ENCODE assay signal across 8 cellular contexts in genomic region chr18:23228102-23229051, GRCh38.
DNase-seq lines count a peak whose midpoint lies in the region; ATAC-seq and TF ChIP-seq lines count a peak whose summit lies in the region.

No MANE protein-coding gene starts in this region.

- H3K27ac ChIP-seq in MM.1S (ENCODE audit: low read length) (peak overlapping the region; percentile 92), rectal smooth muscle tissue (ENCODE audit: low read depth, low read length) (peak overlapping the region; percentile 53)

- H3K4me3 ChIP-seq in MM.1S (ENCODE audit: low read length) (peak overlapping the region; percentile 8; the same call in 1 of the 2 replicates), rectal smooth muscle tissue (ENCODE audit: low read length) (no peak overlapping the region)

- no peaks in the 10 kb centered on the region for H3K9me2 ChIP-seq in MM.1S (replicated peaks; ENCODE audit: insufficient read depth, low read length)

- H3K79me2 ChIP-seq in MM.1S (ENCODE audit: low read length) = peaks cover 25% of the 10 kb centered on the region

- H3K4me1 Mint-ChIP-seq in WTC11 = peaks cover 21% of the 10 kb centered on the region

- 0 out of 2 replicates have a peak, but pooled peaks have one; percentile 8 for TF ChIP-seq CTCF in MM.1S (IDR thresholded peaks at IDR 0.05; ENCODE audit: low read length)
- TF ChIP-seq CTCF in WTC11 (IDR thresholded peaks at IDR 0.05) = no peak

- no peaks in the 10 kb centered on the region for H3K27me3 Mint-ChIP-seq in WTC11 (ENCODE audit: low read depth)

- H3K9ac ChIP-seq in MM.1S (ENCODE audit: low read length) = peak overlapping the region; percentile 71
- H3K9ac ChIP-seq in rectal smooth muscle tissue (ENCODE audit: low read length) = no peak overlapping the region

- no peak overlapping the region for H3K4me3 Mint-ChIP-seq in WTC11

- H3K9me3 ChIP-seq in MM.1S (replicated peaks; ENCODE audit: insufficient read depth, low read length) = no peaks in the 10 kb centered on the region

- H3K36me3 Mint-ChIP-seq in WTC11 = peaks cover 16% of the 10 kb centered on the region

- H3F3A ChIP-seq in MM.1S (ENCODE audit: insufficient read depth, low read length) = peaks cover 56% of the 10 kb centered on the region

- H3K27ac Mint-ChIP-seq in WTC11 = no peak overlapping the region

- H2AFZ ChIP-seq in MM.1S (ENCODE audit: low read length) = no peak overlapping the region

- H3K4me2 ChIP-seq in MM.1S (ENCODE audit: low read depth, low read length) = peak overlapping the region; percentile 40; the same call in 1 of the 2 replicates

- peaks cover 56% of the 10 kb centered on the region for H3K4me1 ChIP-seq in MM.1S (ENCODE audit: low read length)
- H3K4me1 ChIP-seq in rectal smooth muscle tissue (ENCODE audit: control insufficient read depth, insufficient read depth, low read length) = peaks cover 21% of the 10 kb centered on the region

- CTCF ChIA-PET in WTC11 (lab: Charles Lee) = interaction anchor here (0.6 to 2.1 kb wide), 9 partner anchors 15 to 270 kb away, joined by 3 to 7 read pairs (median 3); no protein-coding TSS in a partner anchor

- H3K27me3 ChIP-seq in MM.1S (replicated peaks; ENCODE audit: insufficient read depth, low read length) = no peaks in the 10 kb centered on the region
- no peaks in the 10 kb centered on the region for H3K27me3 ChIP-seq in rectal smooth muscle tissue (ENCODE audit: control insufficient read depth, insufficient read depth, low read length)

- intact Hi-C loops in Right ventricle myocardium superior (cut with DNase I) (no loop called here), Right ventricle myocardium inferior (cut with DNase I) (no loop called here)

- POLR2A ChIA-PET in WTC11 (lab: Charles Lee) = interaction anchor here (0.7 to 1.1 kb wide), 2 partner anchors 56 to 83 kb away, joined by 3 to 9 read pairs; no protein-coding TSS in a partner anchor

- no peak for ATAC-seq in Right ventricle myocardium superior (ENCODE audit: poor library complexity)
- ATAC-seq in Right ventricle myocardium inferior = no peak
- ATAC-seq in WTC11 = no peak

- H3K9me3 Mint-ChIP-seq in WTC11 = no peaks in the 10 kb centered on the region

- no peaks in the 10 kb centered on the region for H4K20me1 ChIP-seq in MM.1S (ENCODE audit: insufficient read depth, low read length)

- H3K36me3 ChIP-seq in MM.1S (replicated peaks; ENCODE audit: insufficient read depth, low read length) (0 out of 2 replicates have a peak, but pooled peaks cover 6% of the 10 kb centered on the region), rectal smooth muscle tissue (ENCODE audit: control insufficient read depth, insufficient read depth, low read length) (no peaks in the 10 kb centered on the region)

- DNase-seq in Right ventricle myocardium superior = peak; percentile 62
- DNase-seq in Right ventricle myocardium inferior (ENCODE audit: missing footprints) = no peak
- DNase-seq in H4 (ENCODE audit: low spot score) = peak; percentile 48
- DNase-seq in MM.1S = peak; percentile 95
- peak; percentile 46 for DNase-seq in astrocyte of the hippocampus (ENCODE audit: low read depth, low spot score)
- no peak for DNase-seq in NK-92 (lab: John Stamatoyannopoulos, UW; ENCODE audit: unreplicated experiment)
- no peak for DNase-seq in WTC11 (ENCODE audit: low spot score)

TF ChIP-seq in WTC11, 78 proteins besides CTCF, POLR2A, EP300 and RAD21 (continues in another document):
- TF ChIP-seq ZBTB21 (CRISPR knock-in tag; IDR thresholded peaks at IDR 0.05; ENCODE audit: borderline replicate concordance) (no peak), ERG (CRISPR knock-in tag; IDR thresholded peaks at IDR 0.05) (no peak), ARID4B (CRISPR knock-in tag; IDR thresholded peaks at IDR 0.05; ENCODE audit: borderline replicate concordance) (no peak), JUN (CRISPR knock-in tag; IDR thresholded peaks at IDR 0.05) (no peak), ZNF671 (CRISPR knock-in tag; IDR thresholded peaks at IDR 0.05) (no peak), MYBL2 (CRISPR knock-in tag; IDR thresholded peaks at IDR 0.05) (no peak), JAZF1 (CRISPR knock-in tag; IDR thresholded peaks at IDR 0.05) (no peak), IRF2 (CRISPR knock-in tag; IDR thresholded peaks at IDR 0.05; ENCODE audit: borderline replicate concordance, low read depth) (no peak), SMAD4 (CRISPR knock-in tag; IDR thresholded peaks at IDR 0.05) (no peak), CBFB (CRISPR knock-in tag; IDR thresholded peaks at IDR 0.05; ENCODE audit: low read depth) (no peak), FOXK1 (CRISPR knock-in tag; IDR thresholded peaks at IDR 0.05) (no peak), ZNF281 (CRISPR knock-in tag; IDR thresholded peaks at IDR 0.05) (no peak), ZNF219 (CRISPR knock-in tag; IDR thresholded peaks at IDR 0.05; ENCODE audit: borderline replicate concordance) (no peak), EMX1 (CRISPR knock-in tag; IDR thresholded peaks at IDR 0.05) (no peak), FOXP1 (CRISPR knock-in tag; IDR thresholded peaks at IDR 0.05; ENCODE audit: borderline replicate concordance) (no peak)

Comparison
In these comparisons a context has a peak if more than half of its experiments do, and no peak if none do; other contexts are left out.
1. DNase-seq: peak in Right ventricle myocardium superior (single experiment), H4 (single experiment), MM.1S (single experiment) and astrocyte of the hippocampus (single experiment); none in Right ventricle myocardium inferior (single experiment), NK-92 (single experiment) and WTC11 (single experiment).